ENCODE assay signal across 16 cellular contexts in the genomic region with DNA sequence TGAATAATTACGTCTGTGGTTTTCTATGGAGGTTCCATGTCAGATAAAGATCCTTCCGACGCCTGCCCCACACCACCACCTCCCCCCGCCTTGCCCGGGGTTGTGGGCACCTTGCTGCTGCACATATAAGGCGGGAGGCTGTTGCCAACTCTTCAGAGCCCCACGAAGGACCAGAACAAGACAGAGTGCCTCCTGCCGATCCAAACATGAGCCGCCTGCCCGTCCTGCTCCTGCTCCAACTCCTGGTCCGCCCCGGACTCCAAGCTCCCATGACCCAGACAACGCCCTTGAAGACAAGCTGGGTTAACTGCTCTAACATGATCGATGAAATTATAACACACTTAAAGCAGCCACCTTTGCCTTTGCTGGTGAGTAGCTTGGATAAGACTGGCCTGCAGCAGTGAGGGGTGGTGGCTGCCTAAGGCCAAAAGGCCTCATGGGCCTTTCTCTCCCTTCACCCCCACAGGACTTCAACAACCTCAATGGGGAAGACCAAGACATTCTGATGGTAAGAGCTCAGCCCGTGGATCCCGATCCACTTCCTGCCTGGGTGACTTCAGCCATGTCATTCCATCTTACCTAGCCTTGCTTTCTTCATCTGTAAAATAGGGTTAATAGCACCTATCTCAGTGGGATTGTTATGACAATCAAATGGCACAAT. TPM values are rescaled to one million over a fixed set of nuclear protein-coding genes. Genes with fewer than 3 reads are reported as not detected.
DNase-seq lines count a peak whose midpoint lies in the region; ATAC-seq and TF ChIP-seq lines count a peak whose summit lies in the region.
"Had no signal": no experiment of that assay in that cellular context is flagged by ENCODE, and none has a peak within 500 bp of the region (broad histone marks: within the 10 kb centered on the region; RNA-seq: fewer than 3 reads in every experiment).

IL3 (plus strand) TSS at position 155 of the 661 bp plus-strand sequence; CDS start at position 207, 52 bp downstream.

- no peaks in the 10 kb centered on the region for H3K36me3 Mint-ChIP-seq in T-helper 17 cell (ENCODE audit: low read depth)

- no peak for TF ChIP-seq POLR2A in adrenal gland (IDR thresholded peaks at IDR 0.05)

- peaks cover 54% of the 10 kb centered on the region for H3K4me1 Mint-ChIP-seq in T-helper 17 cell

- intact Hi-C loops in adrenal gland (cut with DNase I) (loop anchor here in 1 of 2 donors (5.0 kb wide), 1 partner anchor 473 kb away; no protein-coding TSS in a partner anchor), posterior vena cava (cut with DNase I) (no loop called here)

- H3K4me1 ChIP-seq in SK-N-SH (ENCODE audit: control insufficient read depth in 1 of 2, insufficient read depth in 2 of 2, low read depth in 1 of 2, low read length in 1 of 2) (no peaks in the 10 kb centered on the region), adrenal gland (replicated peaks in 1 of 2) (no peaks in the 10 kb centered on the region)

- CTCF ChIA-PET in SK-N-SH (lab: Yijun Ruan, JAX), result interaction anchor here (1.3 to 3.6 kb wide), 4 partner anchors 8 to 637 kb away, joined by 3 to 14 read pairs (median 4); no protein-coding TSS in a partner anchor

- H3F3A ChIP-seq in SK-N-SH (replicated peaks; ENCODE audit: insufficient read depth), result no peaks in the 10 kb centered on the region

- peak within 1 kb of the TSS; percentile 92 for H3K27ac Mint-ChIP-seq in T-helper 17 cell

- peak; percentile 3 for DNase-seq in SK-N-SH
- peak in 1 of 3 donors; percentile 5 for DNase-seq in T-helper 17 cell
- DNase-seq in adrenal gland, result peak in 5 of 7 donors; percentile 5 to 35 (median 6)
- DNase-seq in posterior vena cava (ENCODE audit: low spot score), result peak; percentile 78
- DNase-seq in amniotic stem cell (lab: John Stamatoyannopoulos, UW), result no peak
- DNase-seq in putamen (ENCODE audit: low spot score), result no peak
- no peak for DNase-seq in GM10266 (ENCODE audit: extremely low spot score)
- DNase-seq: erythroblast; GDM1; NK-92 treated with Interleukin-12 subunit alpha and Interleukin-12 subunit beta, amount 100 ng/mL, for 24 hours had no signal

- no peak within 1 kb of the TSS for H3K4me3 ChIP-seq in SK-N-SH (ENCODE audit: low read depth in 2 of 2, low read length in 1 of 2)
- no peak within 1 kb of the TSS for H3K4me3 ChIP-seq in adrenal gland
- H3K4me3 ChIP-seq: SJCRH30 had no signal

- H3K9ac ChIP-seq in SK-N-SH, result no peak within 1 kb of the TSS

- H2AFZ ChIP-seq in SK-N-SH (ENCODE audit: low read depth), result no peak within 1 kb of the TSS

- no peaks in the 10 kb centered on the region for H4K20me1 ChIP-seq in SK-N-SH (ENCODE audit: insufficient read depth)

- TF ChIP-seq RAD21 in SK-N-SH (IDR thresholded peaks at IDR 0.05; ENCODE audit: low read length), result no peak

- no peak for TF ChIP-seq EP300 in SK-N-SH (IDR thresholded peaks at IDR 0.05; ENCODE audit: borderline replicate concordance in 1 of 2, low read depth in 1 of 2, low read length in 1 of 2)

- no peaks in the 10 kb centered on the region for H3K9me2 ChIP-seq in SK-N-SH

- H3K79me2 ChIP-seq in SK-N-SH (ENCODE audit: insufficient read depth), result no peaks in the 10 kb centered on the region

- H3K27ac ChIP-seq in SK-N-SH (ENCODE audit: low read depth in 2 of 2, low read length in 1 of 2), result no peak within 1 kb of the TSS
- no peak within 1 kb of the TSS for H3K27ac ChIP-seq in adrenal gland
- H3K27ac ChIP-seq: 22Rv1, SJCRH30 had no signal

- WGBS in SK-N-SH (ENCODE audit: low lambda C conversion rate), result 80% methylated on average over 16 of the region's 16 CpGs
- WGBS in adrenal gland, 4 donors, result 81 to 91% (median 89%) methylated on average over 16 of the region's 16 CpGs

- TF ChIP-seq CTCF in SK-N-SH (IDR thresholded peaks at IDR 0.05) (no peak), adrenal gland (IDR thresholded peaks at IDR 0.05) (no peak), GM10266 (IDR thresholded peaks at IDR 0.05; ENCODE audit: control insufficient read depth, insufficient read depth, low read depth, missing control alignments) (no peak)

- H3K36me3 ChIP-seq in SK-N-SH (replicated peaks in 1 of 2; ENCODE audit: control insufficient read depth in 1 of 2, insufficient read depth in 2 of 2, low read length in 1 of 2) (no peaks in the 10 kb centered on the region), adrenal gland (replicated peaks in 1 of 2) (no peaks in the 10 kb centered on the region)
- H3K36me3 ChIP-seq: SJCRH30 had no signal

- H3K27me3 ChIP-seq in SK-N-SH (ENCODE audit: insufficient read depth) (no peaks in the 10 kb centered on the region), adrenal gland (no peaks in the 10 kb centered on the region)
- H3K27me3 ChIP-seq: SJCRH30 had no signal

- ATAC-seq in SK-N-SH treated with all-trans-retinoic acid at 6 μM for 48 hours (no peak), T-helper 17 cell (no peak)
- ATAC-seq: HCT116 had no signal

- H3K4me2 ChIP-seq in SK-N-SH, result no peak within 1 kb of the TSS

- H3K9me3 ChIP-seq in SK-N-SH (no peaks in the 10 kb centered on the region), T-helper 17 cell (ENCODE audit: control insufficient read depth, low read length, poor library complexity, severe bottlenecking) (no peaks in the 10 kb centered on the region), adrenal gland (replicated peaks in 1 of 3) (no peaks in the 10 kb centered on the region)
- H3K9me3 ChIP-seq: SJCRH30 had no signal

- peak within 1 kb of the TSS; percentile 12 for H3K4me3 Mint-ChIP-seq in T-helper 17 cell
- H3K4me3 Mint-ChIP-seq: neural crest cell had no signal

- H3K27me3 Mint-ChIP-seq in T-helper 17 cell, result no peaks in the 10 kb centered on the region

- POLR2A ChIA-PET in SK-N-SH (lab: Yijun Ruan, JAX), result no interaction called here

TF ChIP-seq in SK-N-SH, 30 proteins besides CTCF, POLR2A, EP300 and RAD21 (continues in another document):
- TF ChIP-seq MXI1 (IDR thresholded peaks at IDR 0.05; ENCODE audit: low read depth, low read length) (no peak), FOSL2 (IDR thresholded peaks at IDR 0.05; ENCODE audit: borderline replicate concordance, low read depth) (no peak), SMC3 (IDR thresholded peaks at IDR 0.05; ENCODE audit: low read depth, low read length) (no peak), MAX (IDR thresholded peaks at IDR 0.05; ENCODE audit: low read depth) (no peak), GABPA (IDR thresholded peaks at IDR 0.05; ENCODE audit: low read depth) (no peak)
- TF ChIP-seq, protein P1, sequence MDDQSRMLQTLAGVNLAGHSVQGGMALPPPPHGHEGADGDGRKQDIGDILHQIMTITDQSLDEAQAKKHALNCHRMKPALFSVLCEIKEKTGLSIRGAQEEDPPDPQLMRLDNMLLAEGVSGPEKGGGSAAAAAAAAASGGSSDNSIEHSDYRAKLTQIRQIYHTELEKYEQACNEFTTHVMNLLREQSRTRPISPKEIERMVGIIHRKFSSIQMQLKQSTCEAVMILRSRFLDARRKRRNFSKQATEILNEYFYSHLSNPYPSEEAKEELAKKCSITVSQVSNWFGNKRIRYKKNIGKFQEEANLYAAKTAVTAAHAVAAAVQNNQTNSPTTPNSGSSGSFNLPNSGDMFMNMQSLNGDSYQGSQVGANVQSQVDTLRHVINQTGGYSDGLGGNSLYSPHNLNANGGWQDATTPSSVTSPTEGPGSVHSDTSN (IDR thresholded peaks at IDR 0.05), result no peak

TF ChIP-seq in SK-N-SH treated with all-trans-retinoic acid at 6 μM for 48 hours, 23 proteins besides CTCF, POLR2A, EP300 and RAD21 (continues in another document):
- TF ChIP-seq ESRRG (CRISPR knock-in tag; IDR thresholded peaks at IDR 0.05) (no peak), ZNF565 (CRISPR knock-in tag; conservative IDR thresholded peaks at IDR 0.05; ENCODE audit: low read depth) (no peak), BACH2 (CRISPR knock-in tag; IDR thresholded peaks at IDR 0.05; ENCODE audit: borderline replicate concordance) (no peak), ZNF70 (CRISPR knock-in tag; IDR thresholded peaks at IDR 0.05) (no peak), TCF4 (CRISPR knock-in tag; IDR thresholded peaks at IDR 0.05; ENCODE audit: borderline replicate concordance) (no peak), ISL1 (CRISPR knock-in tag; IDR thresholded peaks at IDR 0.05) (no peak), TOX (CRISPR knock-in tag; IDR thresholded peaks at IDR 0.05; ENCODE audit: borderline replicate concordance) (no peak)
- TF ChIP-seq, protein P2, sequence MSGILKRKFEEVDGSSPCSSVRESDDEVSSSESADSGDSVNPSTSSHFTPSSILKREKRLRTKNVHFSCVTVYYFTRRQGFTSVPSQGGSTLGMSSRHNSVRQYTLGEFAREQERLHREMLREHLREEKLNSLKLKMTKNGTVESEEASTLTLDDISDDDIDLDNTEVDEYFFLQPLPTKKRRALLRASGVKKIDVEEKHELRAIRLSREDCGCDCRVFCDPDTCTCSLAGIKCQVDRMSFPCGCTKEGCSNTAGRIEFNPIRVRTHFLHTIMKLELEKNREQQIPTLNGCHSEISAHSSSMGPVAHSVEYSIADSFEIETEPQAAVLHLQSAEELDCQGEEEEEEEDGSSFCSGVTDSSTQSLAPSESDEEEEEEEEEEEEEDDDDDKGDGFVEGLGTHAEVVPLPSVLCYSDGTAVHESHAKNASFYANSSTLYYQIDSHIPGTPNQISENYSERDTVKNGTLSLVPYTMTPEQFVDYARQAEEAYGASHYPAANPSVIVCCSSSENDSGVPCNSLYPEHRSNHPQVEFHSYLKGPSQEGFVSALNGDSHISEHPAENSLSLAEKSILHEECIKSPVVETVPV (CRISPR knock-in tag; IDR thresholded peaks at IDR 0.05), result no peak
- TF ChIP-seq, protein P3, sequence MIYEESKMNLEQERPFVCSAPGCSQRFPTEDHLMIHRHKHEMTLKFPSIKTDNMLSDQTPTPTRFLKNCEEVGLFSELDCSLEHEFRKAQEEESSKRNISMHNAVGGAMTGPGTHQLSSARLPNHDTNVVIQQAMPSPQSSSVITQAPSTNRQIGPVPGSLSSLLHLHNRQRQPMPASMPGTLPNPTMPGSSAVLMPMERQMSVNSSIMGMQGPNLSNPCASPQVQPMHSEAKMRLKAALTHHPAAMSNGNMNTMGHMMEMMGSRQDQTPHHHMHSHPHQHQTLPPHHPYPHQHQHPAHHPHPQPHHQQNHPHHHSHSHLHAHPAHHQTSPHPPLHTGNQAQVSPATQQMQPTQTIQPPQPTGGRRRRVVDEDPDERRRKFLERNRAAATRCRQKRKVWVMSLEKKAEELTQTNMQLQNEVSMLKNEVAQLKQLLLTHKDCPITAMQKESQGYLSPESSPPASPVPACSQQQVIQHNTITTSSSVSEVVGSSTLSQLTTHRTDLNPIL (CRISPR knock-in tag; IDR thresholded peaks at IDR 0.05; ENCODE audit: low read depth), result no peak

RNA-seq across cellular contexts. Expression of gene IL3, which starts in this region (rescaled TPM):
- polyA plus RNA-seq in SK-N-SH (2012; rRNA removed) (not detected in 2 replicates), adrenal gland (not detected)
- not detected in 2 replicates for polyA plus RNA-seq in SK-N-SH (2012; cell fraction: cytosol; rRNA removed)
- not detected in 2 replicates for polyA plus RNA-seq in SK-N-SH (2012; cell fraction: nucleus; rRNA removed)
- total RNA-seq in T-helper 17 cell (not detected), adrenal gland (not detected), posterior vena cava (not detected)
- total RNA-seq: neural crest cell, SJCRH30, skeletal muscle tissue had no signal

Comparison
In these comparisons a context has a peak if more than half of its experiments do, and no peak if none do; other contexts are left out.
1. Peak in DNase-seq in SK-N-SH; RNA of the gene not detected or under 1 TPM.
2. Peak in DNase-seq in adrenal gland; RNA of the gene not detected or under 1 TPM.
3. Peak in DNase-seq in posterior vena cava; RNA of the gene not detected or under 1 TPM.